Comparison of ENCODE assay signal across 16 cellular contexts in the genomic region with DNA sequence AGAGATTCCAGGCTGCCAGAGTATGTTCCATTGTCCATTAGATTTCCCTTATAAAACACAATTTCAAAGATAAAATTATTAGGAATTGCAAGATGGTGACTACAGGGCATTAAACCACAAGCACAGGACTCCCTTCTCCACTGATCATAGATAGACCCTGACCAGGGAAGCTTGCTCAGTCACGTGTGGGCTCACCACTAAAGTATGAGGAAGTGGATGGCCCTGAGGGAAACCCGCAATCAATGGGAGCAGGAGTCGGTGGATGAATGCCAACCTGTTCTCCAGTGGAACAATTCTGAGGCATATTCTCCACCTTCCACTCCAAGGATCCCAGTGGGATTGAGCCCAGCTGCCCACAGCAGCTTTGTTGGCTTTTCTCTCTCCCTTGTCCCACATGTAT.
DNase-seq lines count a peak whose midpoint lies in the region; ATAC-seq lines count a peak whose summit lies in the region.
"Had no signal": no experiment of that assay in that cellular context is flagged by ENCODE, and none has a peak within 500 bp of the region (broad histone marks: within the 10 kb centered on the region; RNA-seq: fewer than 3 reads in every experiment).

No MANE protein-coding gene starts in this region.

- DNase-seq in COLO829 (ENCODE audit: low spot score) (peak; percentile 41), LoVo (ENCODE audit: low spot score) (peak; percentile 12), T1000 (lab: John Stamatoyannopoulos, UW) (peak; percentile 33), islet precursor cell (peak; percentile 68), caudate nucleus (lab: John Stamatoyannopoulos, UW) (no peak), NCI-H1694 (lab: John Stamatoyannopoulos, UW) (no peak)
- DNase-seq in stimulated activated CD4-positive, alpha-beta T cell treated with anti-CD3 and anti-CD28 coated beads, Interleukin-4, amount 100 ng/mL, for 1 hour: no peak
- DNase-seq: activated CD4-positive, alpha-beta T cell treated with anti-CD3 and anti-CD28 coated beads, Interleukin-2, amount 50 U/mL, for 4 hours; activated T-cell treated with anti-CD3 and anti-CD28 coated beads, Interleukin-2, amount 50 U/mL, for 72 hours; colonic mucosa; heart left ventricle; NCI-H146; NCI-H526 treated with DMSO at 0.1 percent for 48 hours; T-helper 9 cell had no signal

- ATAC-seq in HG02852 (IDR thresholded peaks at IDR 0.05; ENCODE audit: unreplicated experiment): no peak
- ATAC-seq: activated T-cell treated with anti-CD3 and anti-CD28 coated beads, Interleukin-2, amount 50 U/mL, for 72 hours; heart left ventricle; natural killer cell treated with Interleukin-12 subunit alpha and Interleukin-12 subunit beta and Interleukin-15 and Interleukin-18, amount 100 ng/mL, for 72 hours had no signal

- no peak overlapping the region for H3K27ac ChIP-seq in caudate nucleus (ENCODE audit: low read depth, low read length)
- H3K27ac ChIP-seq: colonic mucosa, heart left ventricle had no signal

Comparison
In these comparisons a context has a peak if more than half of its experiments do, and no peak if none do; other contexts are left out.
1. DNase-seq: peak in COLO829 (single experiment), LoVo (single experiment), T1000 (single experiment) and islet precursor cell (single experiment); none in caudate nucleus (0 of 61), stimulated activated CD4-positive, alpha-beta T cell treated with anti-CD3 and anti-CD28 coated beads, Interleukin-4, amount 100 ng/mL, for 1 hour (single experiment) and NCI-H1694 (single experiment).